Comparison of ENCODE assay signal across 1 cellular context in the genomic region with DNA sequence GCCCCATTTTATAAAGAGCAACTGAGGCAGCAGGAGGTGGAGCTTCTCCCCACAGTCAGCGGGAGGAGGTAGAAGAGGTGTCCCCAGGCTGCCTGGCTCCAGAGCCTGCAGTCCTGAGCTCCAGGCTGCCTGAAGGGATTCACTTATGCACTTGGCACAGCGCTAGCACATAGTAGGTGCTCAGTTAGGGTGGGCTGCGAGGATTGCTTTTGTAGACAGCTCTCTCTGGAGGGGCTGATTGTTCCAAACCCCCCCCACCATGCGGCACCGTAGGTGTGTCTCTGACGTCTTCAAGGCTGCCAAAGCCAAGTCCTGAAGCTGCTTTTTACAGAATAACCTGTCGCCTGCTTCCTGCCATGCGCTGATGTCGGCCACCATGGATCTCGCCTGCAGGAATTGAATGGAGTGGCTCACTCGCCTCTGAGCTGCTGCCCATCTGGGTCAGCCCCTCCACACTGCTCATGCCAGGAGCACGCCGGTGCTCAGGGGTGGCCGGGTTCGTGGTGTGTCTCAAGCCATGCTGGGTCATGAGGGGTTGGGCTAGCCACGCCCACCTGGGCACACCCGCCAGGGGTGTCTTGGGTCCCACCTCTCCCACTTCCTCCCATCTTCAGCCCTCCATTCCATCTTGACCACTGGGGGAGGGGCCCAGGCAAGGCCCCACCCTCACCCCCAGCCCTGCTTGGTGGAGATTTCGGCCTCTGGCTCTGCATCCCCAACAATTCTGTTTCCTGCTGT.
TF ChIP-seq lines count a peak whose summit lies in the region.

No MANE protein-coding gene starts in this region.

TF ChIP-seq in K562, 482 proteins besides CTCF, POLR2A, EP300 and RAD21 (continued from another document):
- TF ChIP-seq, protein P1, sequence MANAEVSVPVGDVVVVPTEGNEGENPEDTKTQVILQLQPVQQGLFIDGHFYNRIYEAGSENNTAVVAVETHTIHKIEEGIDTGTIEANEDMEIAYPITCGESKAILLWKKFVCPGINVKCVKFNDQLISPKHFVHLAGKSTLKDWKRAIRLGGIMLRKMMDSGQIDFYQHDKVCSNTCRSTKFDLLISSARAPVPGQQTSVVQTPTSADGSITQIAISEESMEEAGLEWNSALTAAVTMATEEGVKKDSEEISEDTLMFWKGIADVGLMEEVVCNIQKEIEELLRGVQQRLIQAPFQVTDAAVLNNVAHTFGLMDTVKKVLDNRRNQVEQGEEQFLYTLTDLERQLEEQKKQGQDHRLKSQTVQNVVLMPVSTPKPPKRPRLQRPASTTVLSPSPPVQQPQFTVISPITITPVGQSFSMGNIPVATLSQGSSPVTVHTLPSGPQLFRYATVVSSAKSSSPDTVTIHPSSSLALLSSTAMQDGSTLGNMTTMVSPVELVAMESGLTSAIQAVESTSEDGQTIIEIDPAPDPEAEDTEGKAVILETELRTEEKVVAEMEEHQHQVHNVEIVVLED (CRISPR knock-in tag; IDR thresholded peaks at IDR 0.05): no peak
